In the genomic region with DNA sequence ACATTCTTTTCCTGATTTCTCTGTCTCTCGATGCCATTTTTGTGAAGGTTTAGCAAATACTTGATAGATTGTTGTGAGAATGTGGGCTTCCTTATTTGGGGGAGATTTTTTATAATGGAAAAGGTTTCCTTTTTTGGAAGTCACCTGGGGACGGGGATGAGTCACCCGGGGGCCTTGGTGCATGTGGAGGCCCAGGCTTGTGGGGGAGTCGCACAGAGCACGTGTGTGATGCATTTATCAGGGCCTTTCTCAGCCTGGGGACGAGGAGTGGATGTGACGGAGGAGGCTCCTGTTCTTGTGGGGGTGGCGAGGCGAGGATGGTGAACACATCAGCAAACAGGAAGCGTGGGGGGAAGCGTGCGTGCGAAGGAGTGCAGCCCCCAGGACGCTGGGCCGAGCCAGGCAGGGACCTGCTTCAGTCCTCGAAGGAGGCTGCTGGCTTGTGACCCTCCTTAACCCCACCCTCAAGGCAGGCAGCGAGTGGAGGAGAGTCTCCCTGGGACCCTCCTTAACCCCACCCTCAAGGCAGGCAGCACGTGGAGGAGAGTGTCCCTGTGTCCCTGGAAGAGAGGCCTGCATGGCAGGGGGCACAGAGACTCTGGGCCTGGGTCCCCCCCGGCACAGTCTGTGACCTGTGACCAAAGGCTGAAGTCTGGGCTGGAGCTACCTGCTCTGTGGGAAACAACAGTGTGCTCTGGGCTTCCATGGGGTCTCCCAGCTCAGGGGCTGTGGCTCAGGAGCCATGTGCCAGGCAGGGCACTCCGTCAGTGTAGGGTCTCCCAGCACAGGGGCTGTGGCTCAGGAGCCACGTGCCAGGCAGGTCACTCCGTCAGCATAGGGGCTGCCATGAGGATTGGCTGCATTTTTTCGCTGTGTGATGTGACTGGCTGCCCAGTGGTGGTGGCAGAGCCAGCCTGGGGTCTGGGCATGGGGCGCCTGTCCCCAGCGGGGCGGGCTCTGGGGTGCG, we compare ENCODE assay signal across 1 cellular context.
TF ChIP-seq lines count a peak whose summit lies in the region.

No MANE protein-coding gene starts in this region.

TF ChIP-seq in HEK293, 187 proteins besides CTCF, POLR2A, EP300 and RAD21 (continued from another document):
- TF ChIP-seq, protein P1, sequence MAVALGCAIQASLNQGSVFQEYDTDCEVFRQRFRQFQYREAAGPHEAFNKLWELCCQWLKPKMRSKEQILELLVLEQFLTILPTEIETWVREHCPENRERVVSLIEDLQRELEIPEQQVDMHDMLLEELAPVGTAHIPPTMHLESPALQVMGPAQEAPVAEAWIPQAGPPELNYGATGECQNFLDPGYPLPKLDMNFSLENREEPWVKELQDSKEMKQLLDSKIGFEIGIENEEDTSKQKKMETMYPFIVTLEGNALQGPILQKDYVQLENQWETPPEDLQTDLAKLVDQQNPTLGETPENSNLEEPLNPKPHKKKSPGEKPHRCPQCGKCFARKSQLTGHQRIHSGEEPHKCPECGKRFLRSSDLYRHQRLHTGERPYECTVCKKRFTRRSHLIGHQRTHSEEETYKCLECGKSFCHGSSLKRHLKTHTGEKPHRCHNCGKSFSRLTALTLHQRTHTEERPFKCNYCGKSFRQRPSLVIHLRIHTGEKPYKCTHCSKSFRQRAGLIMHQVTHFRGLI (tag by site-specific recombination; IDR thresholded peaks at IDR 0.05), result no peak
- TF ChIP-seq GLI4 (tag by site-specific recombination; IDR thresholded peaks at IDR 0.05) (no peak), ZNF544 (tag by site-specific recombination; IDR thresholded peaks at IDR 0.05) (no peak), OSR2 (tag by site-specific recombination; IDR thresholded peaks at IDR 0.05) (peak; percentile 11; the same call in 1 of the 2 replicates), FEZF1 (tag by site-specific recombination; IDR thresholded peaks at IDR 0.05) (no peak), ZNF223 (tag by site-specific recombination; IDR thresholded peaks at IDR 0.05) (no peak), ZNF529 (tag by site-specific recombination; IDR thresholded peaks at IDR 0.05; ENCODE audit: insufficient replicate concordance) (no peak), ZNF354C (tag by site-specific recombination; IDR thresholded peaks at IDR 0.05; ENCODE audit: borderline replicate concordance, low read depth) (no peak), ZNF623 (tag by site-specific recombination; IDR thresholded peaks at IDR 0.05) (no peak), ZNF146 (tag by site-specific recombination; IDR thresholded peaks at IDR 0.05) (no peak), ZNF221 (tag by site-specific recombination; IDR thresholded peaks at IDR 0.05; ENCODE audit: borderline replicate concordance) (no peak), ZNF768 (tag by site-specific recombination; IDR thresholded peaks at IDR 0.05) (no peak), SETDB1 (IDR thresholded peaks at IDR 0.05; ENCODE audit: insufficient read length, low read length) (no peak), KLF1 (tag by site-specific recombination; IDR thresholded peaks at IDR 0.05) (no peak), ZNF211 (tag by site-specific recombination; IDR thresholded peaks at IDR 0.05; ENCODE audit: low read depth) (no peak), WT1 (tag by site-specific recombination; IDR thresholded peaks at IDR 0.05) (peak; percentile 36; the same call in 1 of the 2 replicates), BCL11A (tag by site-specific recombination; IDR thresholded peaks at IDR 0.05; ENCODE audit: low read depth) (no peak), ZBTB1 (tag by site-specific recombination; IDR thresholded peaks at IDR 0.05) (no peak), ZNF132 (tag by site-specific recombination; IDR thresholded peaks at IDR 0.05; ENCODE audit: borderline replicate concordance) (no peak), EGR2 (tag by site-specific recombination; IDR thresholded peaks at IDR 0.05; ENCODE audit: low read depth) (peak; percentile 97), ZSCAN23 (tag by site-specific recombination; IDR thresholded peaks at IDR 0.05) (0 out of 2 replicates have a peak, but pooled peaks have one; percentile 29), ZNF324 (tag by site-specific recombination; IDR thresholded peaks at IDR 0.05) (0 out of 2 replicates have a peak, but pooled peaks have one; percentile 43), ZNF670 (tag by site-specific recombination; IDR thresholded peaks at IDR 0.05; ENCODE audit: low read depth) (no peak), ZNF114 (tag by site-specific recombination; IDR thresholded peaks at IDR 0.05) (no peak), KLF9 (tag by site-specific recombination; IDR thresholded peaks at IDR 0.05; ENCODE audit: low read depth) (no peak; the same call in 1 of the 2 replicates), ZNF341 (tag by site-specific recombination; IDR thresholded peaks at IDR 0.05; ENCODE audit: low read depth) (no peak)
- TF ChIP-seq, protein P2, sequence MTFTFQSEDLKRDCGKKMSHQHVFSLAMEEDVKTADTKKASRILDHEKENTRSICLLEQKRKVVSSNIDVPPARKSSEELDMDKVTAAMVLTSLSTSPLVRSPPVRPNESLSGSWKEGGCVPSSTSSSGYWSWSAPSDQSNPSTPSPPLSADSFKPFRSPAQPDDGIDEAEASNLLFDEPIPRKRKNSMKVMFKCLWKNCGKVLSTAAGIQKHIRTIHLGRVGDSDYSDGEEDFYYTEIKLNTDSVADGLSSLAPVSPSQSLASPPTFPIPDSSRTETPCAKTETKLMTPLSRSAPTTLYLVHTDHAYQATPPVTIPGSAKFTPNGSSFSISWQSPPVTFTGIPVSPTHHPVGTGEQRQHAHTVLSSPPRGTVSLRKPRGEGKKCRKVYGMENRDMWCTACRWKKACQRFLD (tag by site-specific recombination; IDR thresholded peaks at IDR 0.05), result no peak
- TF ChIP-seq, protein P3, sequence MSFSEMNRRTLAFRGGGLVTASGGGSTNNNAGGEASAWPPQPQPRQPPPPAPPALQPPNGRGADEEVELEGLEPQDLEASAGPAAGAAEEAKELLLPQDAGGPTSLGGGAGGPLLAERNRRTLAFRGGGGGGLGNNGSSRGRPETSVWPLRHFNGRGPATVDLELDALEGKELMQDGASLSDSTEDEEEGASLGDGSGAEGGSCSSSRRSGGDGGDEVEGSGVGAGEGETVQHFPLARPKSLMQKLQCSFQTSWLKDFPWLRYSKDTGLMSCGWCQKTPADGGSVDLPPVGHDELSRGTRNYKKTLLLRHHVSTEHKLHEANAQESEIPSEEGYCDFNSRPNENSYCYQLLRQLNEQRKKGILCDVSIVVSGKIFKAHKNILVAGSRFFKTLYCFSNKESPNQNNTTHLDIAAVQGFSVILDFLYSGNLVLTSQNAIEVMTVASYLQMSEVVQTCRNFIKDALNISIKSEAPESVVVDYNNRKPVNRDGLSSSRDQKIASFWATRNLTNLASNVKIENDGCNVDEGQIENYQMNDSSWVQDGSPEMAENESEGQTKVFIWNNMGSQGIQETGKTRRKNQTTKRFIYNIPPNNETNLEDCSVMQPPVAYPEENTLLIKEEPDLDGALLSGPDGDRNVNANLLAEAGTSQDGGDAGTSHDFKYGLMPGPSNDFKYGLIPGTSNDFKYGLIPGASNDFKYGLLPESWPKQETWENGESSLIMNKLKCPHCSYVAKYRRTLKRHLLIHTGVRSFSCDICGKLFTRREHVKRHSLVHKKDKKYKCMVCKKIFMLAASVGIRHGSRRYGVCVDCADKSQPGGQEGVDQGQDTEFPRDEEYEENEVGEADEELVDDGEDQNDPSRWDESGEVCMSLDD (tag by site-specific recombination; IDR thresholded peaks at IDR 0.05), result no peak
- TF ChIP-seq, protein P4, sequence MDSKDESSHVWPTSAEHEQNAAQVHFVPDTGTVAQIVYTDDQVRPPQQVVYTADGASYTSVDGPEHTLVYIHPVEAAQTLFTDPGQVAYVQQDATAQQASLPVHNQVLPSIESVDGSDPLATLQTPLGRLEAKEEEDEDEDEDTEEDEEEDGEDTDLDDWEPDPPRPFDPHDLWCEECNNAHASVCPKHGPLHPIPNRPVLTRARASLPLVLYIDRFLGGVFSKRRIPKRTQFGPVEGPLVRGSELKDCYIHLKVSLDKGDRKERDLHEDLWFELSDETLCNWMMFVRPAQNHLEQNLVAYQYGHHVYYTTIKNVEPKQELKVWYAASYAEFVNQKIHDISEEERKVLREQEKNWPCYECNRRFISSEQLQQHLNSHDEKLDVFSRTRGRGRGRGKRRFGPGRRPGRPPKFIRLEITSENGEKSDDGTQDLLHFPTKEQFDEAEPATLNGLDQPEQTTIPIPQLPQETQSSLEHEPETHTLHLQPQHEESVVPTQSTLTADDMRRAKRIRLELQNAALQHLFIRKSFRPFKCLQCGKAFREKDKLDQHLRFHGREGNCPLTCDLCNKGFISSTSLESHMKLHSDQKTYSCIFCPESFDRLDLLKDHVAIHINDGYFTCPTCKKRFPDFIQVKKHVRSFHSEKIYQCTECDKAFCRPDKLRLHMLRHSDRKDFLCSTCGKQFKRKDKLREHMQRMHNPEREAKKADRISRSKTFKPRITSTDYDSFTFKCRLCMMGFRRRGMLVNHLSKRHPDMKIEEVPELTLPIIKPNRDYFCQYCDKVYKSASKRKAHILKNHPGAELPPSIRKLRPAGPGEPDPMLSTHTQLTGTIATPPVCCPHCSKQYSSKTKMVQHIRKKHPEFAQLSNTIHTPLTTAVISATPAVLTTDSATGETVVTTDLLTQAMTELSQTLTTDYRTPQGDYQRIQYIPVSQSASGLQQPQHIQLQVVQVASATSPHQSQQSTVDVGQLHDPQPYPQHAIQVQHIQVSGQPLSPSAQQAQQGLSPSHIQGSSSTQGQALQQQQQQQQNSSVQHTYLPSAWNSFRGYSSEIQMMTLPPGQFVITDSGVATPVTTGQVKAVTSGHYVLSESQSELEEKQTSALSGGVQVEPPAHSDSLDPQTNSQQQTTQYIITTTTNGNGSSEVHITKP (tag by site-specific recombination; IDR thresholded peaks at IDR 0.05), result peak; percentile 58; the same call in 1 of the 2 replicates
- TF ChIP-seq, protein P5, sequence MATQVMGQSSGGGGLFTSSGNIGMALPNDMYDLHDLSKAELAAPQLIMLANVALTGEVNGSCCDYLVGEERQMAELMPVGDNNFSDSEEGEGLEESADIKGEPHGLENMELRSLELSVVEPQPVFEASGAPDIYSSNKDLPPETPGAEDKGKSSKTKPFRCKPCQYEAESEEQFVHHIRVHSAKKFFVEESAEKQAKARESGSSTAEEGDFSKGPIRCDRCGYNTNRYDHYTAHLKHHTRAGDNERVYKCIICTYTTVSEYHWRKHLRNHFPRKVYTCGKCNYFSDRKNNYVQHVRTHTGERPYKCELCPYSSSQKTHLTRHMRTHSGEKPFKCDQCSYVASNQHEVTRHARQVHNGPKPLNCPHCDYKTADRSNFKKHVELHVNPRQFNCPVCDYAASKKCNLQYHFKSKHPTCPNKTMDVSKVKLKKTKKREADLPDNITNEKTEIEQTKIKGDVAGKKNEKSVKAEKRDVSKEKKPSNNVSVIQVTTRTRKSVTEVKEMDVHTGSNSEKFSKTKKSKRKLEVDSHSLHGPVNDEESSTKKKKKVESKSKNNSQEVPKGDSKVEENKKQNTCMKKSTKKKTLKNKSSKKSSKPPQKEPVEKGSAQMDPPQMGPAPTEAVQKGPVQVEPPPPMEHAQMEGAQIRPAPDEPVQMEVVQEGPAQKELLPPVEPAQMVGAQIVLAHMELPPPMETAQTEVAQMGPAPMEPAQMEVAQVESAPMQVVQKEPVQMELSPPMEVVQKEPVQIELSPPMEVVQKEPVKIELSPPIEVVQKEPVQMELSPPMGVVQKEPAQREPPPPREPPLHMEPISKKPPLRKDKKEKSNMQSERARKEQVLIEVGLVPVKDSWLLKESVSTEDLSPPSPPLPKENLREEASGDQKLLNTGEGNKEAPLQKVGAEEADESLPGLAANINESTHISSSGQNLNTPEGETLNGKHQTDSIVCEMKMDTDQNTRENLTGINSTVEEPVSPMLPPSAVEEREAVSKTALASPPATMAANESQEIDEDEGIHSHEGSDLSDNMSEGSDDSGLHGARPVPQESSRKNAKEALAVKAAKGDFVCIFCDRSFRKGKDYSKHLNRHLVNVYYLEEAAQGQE (tag by site-specific recombination; IDR thresholded peaks at IDR 0.05), result no peak
- TF ChIP-seq, protein P6, sequence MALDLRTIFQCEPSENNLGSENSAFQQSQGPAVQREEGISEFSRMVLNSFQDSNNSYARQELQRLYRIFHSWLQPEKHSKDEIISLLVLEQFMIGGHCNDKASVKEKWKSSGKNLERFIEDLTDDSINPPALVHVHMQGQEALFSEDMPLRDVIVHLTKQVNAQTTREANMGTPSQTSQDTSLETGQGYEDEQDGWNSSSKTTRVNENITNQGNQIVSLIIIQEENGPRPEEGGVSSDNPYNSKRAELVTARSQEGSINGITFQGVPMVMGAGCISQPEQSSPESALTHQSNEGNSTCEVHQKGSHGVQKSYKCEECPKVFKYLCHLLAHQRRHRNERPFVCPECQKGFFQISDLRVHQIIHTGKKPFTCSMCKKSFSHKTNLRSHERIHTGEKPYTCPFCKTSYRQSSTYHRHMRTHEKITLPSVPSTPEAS (tag by site-specific recombination; IDR thresholded peaks at IDR 0.05), result no peak
- TF ChIP-seq, protein P7, sequence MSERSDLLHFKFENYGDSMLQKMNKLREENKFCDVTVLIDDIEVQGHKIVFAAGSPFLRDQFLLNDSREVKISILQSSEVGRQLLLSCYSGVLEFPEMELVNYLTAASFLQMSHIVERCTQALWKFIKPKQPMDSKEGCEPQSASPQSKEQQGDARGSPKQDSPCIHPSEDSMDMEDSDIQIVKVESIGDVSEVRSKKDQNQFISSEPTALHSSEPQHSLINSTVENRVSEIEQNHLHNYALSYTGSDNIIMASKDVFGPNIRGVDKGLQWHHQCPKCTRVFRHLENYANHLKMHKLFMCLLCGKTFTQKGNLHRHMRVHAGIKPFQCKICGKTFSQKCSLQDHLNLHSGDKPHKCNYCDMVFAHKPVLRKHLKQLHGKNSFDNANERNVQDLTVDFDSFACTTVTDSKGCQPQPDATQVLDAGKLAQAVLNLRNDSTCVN (tag by site-specific recombination; optimal IDR thresholded peaks at IDR 0.05), result no peak
